29 cellular contexts compared by ENCODE assay signal in genomic region chr2:190270298-190270697, GRCh38. TPM values are rescaled to one million over a fixed set of nuclear protein-coding genes. Genes with fewer than 3 reads are reported as not detected.
DNase-seq lines count a peak whose midpoint lies in the region; ATAC-seq and TF ChIP-seq lines count a peak whose summit lies in the region.
"Had no signal": no experiment of that assay in that cellular context is flagged by ENCODE, and none has a peak within 500 bp of the region (broad histone marks: within the 10 kb centered on the region; RNA-seq: fewer than 3 reads in every experiment).

No MANE protein-coding gene starts in this region.

- no peak for TF ChIP-seq CTCF in osteocyte (IDR thresholded peaks at IDR 0.05)

- H3K27ac ChIP-seq in epithelial cell of prostate, result no peak overlapping the region
- H3K27ac ChIP-seq: gastroesophageal sphincter, ovary, spleen, testis, uterus had no signal

- no peak overlapping the region for H3K27ac Mint-ChIP-seq in osteocyte (ENCODE audit: unreplicated experiment)
- H3K27ac Mint-ChIP-seq: activated B cell treated with CpG ODN at 0.5 μM for 24 hours; activated naive CD8-positive, alpha-beta T cell; activated T-helper 2 cell treated with anti-CD3 and anti-CD28 coated beads, Interferon-gamma antibody, Interleukin-2, Interleukin-4, amounts not matched to agents 10 μg/mL and 5 μg/mL and 100 μg/mL, durations not matched to agents 14 hours and 24 hours and 36 hours; CD4-positive, CD25-positive, alpha-beta regulatory T cell; natural killer cell treated with Interleukin-12 subunit alpha and Interleukin-12 subunit beta and Interleukin-15 and Interleukin-18, amount 100 ng/mL, for 72 hours; stimulated activated naive B cell treated with anti-CD40 and anti-IgM and Interleukin-4, amounts not matched to agents 10 μg/mL and 1 μg/mL and 100 μg/mL, for 72 hours had no signal

- no peaks in the 10 kb centered on the region for H3K27me3 Mint-ChIP-seq in osteocyte (ENCODE audit: unreplicated experiment)
- H3K27me3 Mint-ChIP-seq: activated B cell treated with CpG ODN at 0.5 μM for 24 hours; activated naive CD8-positive, alpha-beta T cell; CD4-positive, CD25-positive, alpha-beta regulatory T cell; natural killer cell treated with Interleukin-12 subunit alpha and Interleukin-12 subunit beta and Interleukin-15 and Interleukin-18, amount 100 ng/mL, for 72 hours; stimulated activated naive B cell treated with anti-CD40 and anti-IgM and Interleukin-4, amounts not matched to agents 10 μg/mL and 1 μg/mL and 100 μg/mL, for 72 hours had no signal

- H3K9me3 Mint-ChIP-seq in osteocyte (ENCODE audit: unreplicated experiment), result peaks cover 6% of the 10 kb centered on the region
- H3K9me3 Mint-ChIP-seq: natural killer cell treated with Interleukin-12 subunit alpha and Interleukin-12 subunit beta and Interleukin-15 and Interleukin-18, amount 100 ng/mL, for 72 hours had no signal

- ATAC-seq in HG03095 (IDR thresholded peaks at IDR 0.05; ENCODE audit: unreplicated experiment), result no peak
- ATAC-seq: gastroesophageal sphincter; natural killer cell treated with Interleukin-12 subunit alpha and Interleukin-12 subunit beta and Interleukin-15 and Interleukin-18, amount 100 ng/mL, for 72 hours; stimulated activated naive B cell treated with anti-CD40 and anti-IgM and Interleukin-4, amounts not matched to agents 10 μg/mL and 1 μg/mL and 100 μg/mL, for 72 hours had no signal

- peaks cover 27% of the 10 kb centered on the region for H3K36me3 Mint-ChIP-seq in osteocyte (ENCODE audit: unreplicated experiment)

- peak; percentile 64 for DNase-seq in ELR (ENCODE audit: low read depth)
- peak; percentile 12 for DNase-seq in NCI-H345 treated with DMSO at 0.1 percent for 48 hours (lab: John Stamatoyannopoulos, UW; ENCODE audit: unreplicated experiment)
- DNase-seq in epithelial cell of prostate (ENCODE audit: low read depth, low spot score), result peak; percentile 10
- DNase-seq in renal cortical epithelial cell (ENCODE audit: low read depth), result peak; percentile 17
- no peak for DNase-seq in activated CD4-positive, alpha-beta T cell treated with anti-CD3 and anti-CD28 coated beads for 1 hour
- no peak for DNase-seq in osteocyte (ENCODE audit: extremely low spot score, unreplicated experiment)
- DNase-seq: activated B cell treated with CpG ODN at 0.5 μM for 24 hours; activated CD4-positive, alpha-beta T cell treated with anti-CD3 and anti-CD28 coated beads, Interleukin-2, amount 50 U/mL, for 48 hours; CD4-positive, CD25-positive, alpha-beta regulatory T cell; cerebellar nuclear complex; GOT3; islet precursor cell; NCI-H187; NCI-H2227 treated with DMSO at 0.1 percent for 48 hours; OCI-M1; ovary; Right ventricle myocardium superior; spleen; stimulated activated CD4-positive, alpha-beta T cell treated with anti-CD3 and anti-CD28 coated beads, Interleukin-4, amount 100 ng/mL, for 1 hour; stimulated activated naive B cell treated with anti-CD40 and anti-IgM and Interleukin-4, amounts not matched to agents 10 μg/mL and 1 μg/mL and 100 μg/mL, for 72 hours; SW 1271; T1000; testis; uterus had no signal

- H3K4me3 Mint-ChIP-seq in osteocyte (ENCODE audit: unreplicated experiment), result no peak overlapping the region
- H3K4me3 Mint-ChIP-seq: activated B cell treated with CpG ODN at 0.5 μM for 24 hours; activated naive CD8-positive, alpha-beta T cell; CD4-positive, CD25-positive, alpha-beta regulatory T cell; natural killer cell treated with Interleukin-12 subunit alpha and Interleukin-12 subunit beta and Interleukin-15 and Interleukin-18, amount 100 ng/mL, for 72 hours; stimulated activated naive B cell treated with anti-CD40 and anti-IgM and Interleukin-4, amounts not matched to agents 10 μg/mL and 1 μg/mL and 100 μg/mL, for 72 hours had no signal

- H3K4me1 Mint-ChIP-seq in osteocyte (ENCODE audit: unreplicated experiment), result peaks cover 7% of the 10 kb centered on the region
- H3K4me1 Mint-ChIP-seq: activated B cell treated with CpG ODN at 0.5 μM for 24 hours had no signal

RNA-seq across cellular contexts. Expression of gene HIBCH, which starts 49.3 kb away (rescaled TPM):
- 18.1 and 34.7 TPM in 2 replicates for total RNA-seq in renal cortical epithelial cell
- total RNA-seq in osteocyte, result 26.8 and 28.4 TPM in 2 replicates

Comparison
In these comparisons a context has a peak if more than half of its experiments do, and no peak if none do; other contexts are left out.
1. DNase-seq: peak in ELR (single experiment), NCI-H345 treated with DMSO at 0.1 percent for 48 hours (single experiment), epithelial cell of prostate (single experiment) and renal cortical epithelial cell (single experiment); none in activated CD4-positive, alpha-beta T cell treated with anti-CD3 and anti-CD28 coated beads for 1 hour (single experiment) and osteocyte (single experiment).